ENCODE assay signal across 1 cellular context in genomic region chr11:4060182-4060923, GRCh38.
TF ChIP-seq lines count a peak whose summit lies in the region.

No MANE protein-coding gene starts in this region.

TF ChIP-seq in HepG2, 621 proteins besides CTCF, POLR2A, EP300 and RAD21 (continued from another document and continues in another):
- TF ChIP-seq FOXP4 (CRISPR knock-in tag; IDR thresholded peaks at IDR 0.05) (peak; percentile 56), ARNT2 (CRISPR knock-in tag; IDR thresholded peaks at IDR 0.05; ENCODE audit: low read depth) (no peak), ZNF782 (CRISPR knock-in tag; IDR thresholded peaks at IDR 0.05; ENCODE audit: borderline replicate concordance) (no peak), ZNF792 (CRISPR knock-in tag; IDR thresholded peaks at IDR 0.05) (no peak), SRY (CRISPR knock-in tag; IDR thresholded peaks at IDR 0.05) (no peak), TRIM24 (CRISPR knock-in tag; IDR thresholded peaks at IDR 0.05) (no peak), ZNF205 (CRISPR knock-in tag; IDR thresholded peaks at IDR 0.05) (no peak), ZNF225 (CRISPR knock-in tag; IDR thresholded peaks at IDR 0.05) (no peak), KDM5B (CRISPR knock-in tag; IDR thresholded peaks at IDR 0.05; ENCODE audit: borderline replicate concordance) (no peak), AGO1 (IDR thresholded peaks at IDR 0.05; ENCODE audit: low read depth, low read length, poor library complexity, severe bottlenecking) (no peak), STAT5B (CRISPR knock-in tag; IDR thresholded peaks at IDR 0.05) (no peak), ZNF614 (CRISPR knock-in tag; IDR thresholded peaks at IDR 0.05; ENCODE audit: borderline replicate concordance) (no peak), RCOR2 (CRISPR knock-in tag; IDR thresholded peaks at IDR 0.05) (no peak), RERE (CRISPR knock-in tag; IDR thresholded peaks at IDR 0.05; ENCODE audit: low read depth) (peak; percentile 86), ZNF160 (CRISPR knock-in tag; IDR thresholded peaks at IDR 0.05) (no peak), ZBTB37 (CRISPR knock-in tag; IDR thresholded peaks at IDR 0.05) (no peak), NCOA2 (CRISPR knock-in tag; IDR thresholded peaks at IDR 0.05) (peak; percentile 82), PTBP1 (IDR thresholded peaks at IDR 0.05; ENCODE audit: low read depth, low read length, poor library complexity, severe bottlenecking) (no peak), EEA1 (CRISPR knock-in tag; IDR thresholded peaks at IDR 0.05; ENCODE audit: borderline replicate concordance) (no peak), ZNF274 (CRISPR knock-in tag; IDR thresholded peaks at IDR 0.05) (no peak), GRHL1 (CRISPR knock-in tag; conservative IDR thresholded peaks at IDR 0.05) (no peak), FIP1L1 (IDR thresholded peaks at IDR 0.05; ENCODE audit: borderline replicate concordance, insufficient read depth, low read depth, low read length) (no peak), TEAD3 (CRISPR knock-in tag; optimal IDR thresholded peaks at IDR 0.05; ENCODE audit: borderline replicate concordance) (no peak), TAF1 (CRISPR knock-in tag; IDR thresholded peaks at IDR 0.05) (no peak), ATF7 (IDR thresholded peaks at IDR 0.05) (0 out of 2 replicates have a peak, but pooled peaks have one; percentile 8), ATF7 (CRISPR knock-in tag; IDR thresholded peaks at IDR 0.05) (no peak), JUND (CRISPR knock-in tag; IDR thresholded peaks at IDR 0.05) (no peak), MAX (IDR thresholded peaks at IDR 0.05) (no peak), RXRA (CRISPR knock-in tag; IDR thresholded peaks at IDR 0.05) (peak; percentile 56; the same call in 1 of the 2 replicates), ZNF382 (CRISPR knock-in tag; IDR thresholded peaks at IDR 0.05; ENCODE audit: borderline replicate concordance) (no peak), ZNF530 (CRISPR knock-in tag; IDR thresholded peaks at IDR 0.05; ENCODE audit: low read depth) (no peak), FOXA3 (CRISPR knock-in tag; IDR thresholded peaks at IDR 0.05) (peak; percentile 82), ZZZ3 (CRISPR knock-in tag; IDR thresholded peaks at IDR 0.05; ENCODE audit: borderline replicate concordance) (no peak), KLF15 (CRISPR knock-in tag; IDR thresholded peaks at IDR 0.05; ENCODE audit: borderline replicate concordance) (no peak), ZMYM4 (CRISPR knock-in tag; IDR thresholded peaks at IDR 0.05) (peak; percentile 41; the same call in 1 of the 2 replicates), FOXM1 (CRISPR knock-in tag; IDR thresholded peaks at IDR 0.05) (no peak), CREM (IDR thresholded peaks at IDR 0.05) (0 out of 2 replicates have a peak, but pooled peaks have one; percentile 38), CREM (CRISPR knock-in tag; IDR thresholded peaks at IDR 0.05) (no peak), NFATC3 (CRISPR knock-in tag; IDR thresholded peaks at IDR 0.05) (no peak), ZNF496 (CRISPR knock-in tag; IDR thresholded peaks at IDR 0.05; ENCODE audit: insufficient replicate concordance) (no peak), HNF1B (CRISPR knock-in tag; IDR thresholded peaks at IDR 0.05) (no peak), SNRNP70 (IDR thresholded peaks at IDR 0.05; ENCODE audit: low read depth, low read length) (no peak), ZBTB20 (CRISPR knock-in tag; IDR thresholded peaks at IDR 0.05; ENCODE audit: borderline replicate concordance, low read depth) (no peak; the same call in 1 of the 2 replicates), NR1H2 (CRISPR knock-in tag; IDR thresholded peaks at IDR 0.05; ENCODE audit: borderline replicate concordance, low read depth) (no peak), ZNF543 (CRISPR knock-in tag; IDR thresholded peaks at IDR 0.05) (no peak), ZC3H4 (CRISPR knock-in tag; IDR thresholded peaks at IDR 0.05; ENCODE audit: borderline replicate concordance) (no peak), ZNF343 (CRISPR knock-in tag; IDR thresholded peaks at IDR 0.05) (no peak), TARDBP (CRISPR knock-in tag; IDR thresholded peaks at IDR 0.05) (0 out of 2 replicates have a peak, but pooled peaks have one; percentile 53), ZMAT3 (CRISPR knock-in tag; conservative IDR thresholded peaks at IDR 0.05) (no peak), MATR3 (CRISPR knock-in tag; IDR thresholded peaks at IDR 0.05) (no peak)
- TF ChIP-seq, protein P1, sequence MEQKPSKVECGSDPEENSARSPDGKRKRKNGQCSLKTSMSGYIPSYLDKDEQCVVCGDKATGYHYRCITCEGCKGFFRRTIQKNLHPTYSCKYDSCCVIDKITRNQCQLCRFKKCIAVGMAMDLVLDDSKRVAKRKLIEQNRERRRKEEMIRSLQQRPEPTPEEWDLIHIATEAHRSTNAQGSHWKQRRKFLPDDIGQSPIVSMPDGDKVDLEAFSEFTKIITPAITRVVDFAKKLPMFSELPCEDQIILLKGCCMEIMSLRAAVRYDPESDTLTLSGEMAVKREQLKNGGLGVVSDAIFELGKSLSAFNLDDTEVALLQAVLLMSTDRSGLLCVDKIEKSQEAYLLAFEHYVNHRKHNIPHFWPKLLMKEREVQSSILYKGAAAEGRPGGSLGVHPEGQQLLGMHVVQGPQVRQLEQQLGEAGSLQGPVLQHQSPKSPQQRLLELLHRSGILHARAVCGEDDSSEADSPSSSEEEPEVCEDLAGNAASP (CRISPR knock-in tag; IDR thresholded peaks at IDR 0.05; ENCODE audit: borderline replicate concordance): peak; percentile 99
- TF ChIP-seq, protein P2, sequence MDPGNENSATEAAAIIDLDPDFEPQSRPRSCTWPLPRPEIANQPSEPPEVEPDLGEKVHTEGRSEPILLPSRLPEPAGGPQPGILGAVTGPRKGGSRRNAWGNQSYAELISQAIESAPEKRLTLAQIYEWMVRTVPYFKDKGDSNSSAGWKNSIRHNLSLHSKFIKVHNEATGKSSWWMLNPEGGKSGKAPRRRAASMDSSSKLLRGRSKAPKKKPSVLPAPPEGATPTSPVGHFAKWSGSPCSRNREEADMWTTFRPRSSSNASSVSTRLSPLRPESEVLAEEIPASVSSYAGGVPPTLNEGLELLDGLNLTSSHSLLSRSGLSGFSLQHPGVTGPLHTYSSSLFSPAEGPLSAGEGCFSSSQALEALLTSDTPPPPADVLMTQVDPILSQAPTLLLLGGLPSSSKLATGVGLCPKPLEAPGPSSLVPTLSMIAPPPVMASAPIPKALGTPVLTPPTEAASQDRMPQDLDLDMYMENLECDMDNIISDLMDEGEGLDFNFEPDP (CRISPR knock-in tag; conservative IDR thresholded peaks at IDR 0.05): no peak
- TF ChIP-seq, protein P3, sequence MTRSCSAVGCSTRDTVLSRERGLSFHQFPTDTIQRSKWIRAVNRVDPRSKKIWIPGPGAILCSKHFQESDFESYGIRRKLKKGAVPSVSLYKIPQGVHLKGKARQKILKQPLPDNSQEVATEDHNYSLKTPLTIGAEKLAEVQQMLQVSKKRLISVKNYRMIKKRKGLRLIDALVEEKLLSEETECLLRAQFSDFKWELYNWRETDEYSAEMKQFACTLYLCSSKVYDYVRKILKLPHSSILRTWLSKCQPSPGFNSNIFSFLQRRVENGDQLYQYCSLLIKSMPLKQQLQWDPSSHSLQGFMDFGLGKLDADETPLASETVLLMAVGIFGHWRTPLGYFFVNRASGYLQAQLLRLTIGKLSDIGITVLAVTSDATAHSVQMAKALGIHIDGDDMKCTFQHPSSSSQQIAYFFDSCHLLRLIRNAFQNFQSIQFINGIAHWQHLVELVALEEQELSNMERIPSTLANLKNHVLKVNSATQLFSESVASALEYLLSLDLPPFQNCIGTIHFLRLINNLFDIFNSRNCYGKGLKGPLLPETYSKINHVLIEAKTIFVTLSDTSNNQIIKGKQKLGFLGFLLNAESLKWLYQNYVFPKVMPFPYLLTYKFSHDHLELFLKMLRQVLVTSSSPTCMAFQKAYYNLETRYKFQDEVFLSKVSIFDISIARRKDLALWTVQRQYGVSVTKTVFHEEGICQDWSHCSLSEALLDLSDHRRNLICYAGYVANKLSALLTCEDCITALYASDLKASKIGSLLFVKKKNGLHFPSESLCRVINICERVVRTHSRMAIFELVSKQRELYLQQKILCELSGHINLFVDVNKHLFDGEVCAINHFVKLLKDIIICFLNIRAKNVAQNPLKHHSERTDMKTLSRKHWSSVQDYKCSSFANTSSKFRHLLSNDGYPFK (CRISPR knock-in tag; IDR thresholded peaks at IDR 0.05; ENCODE audit: borderline replicate concordance): no peak
